Comparison of ENCODE assay signal across 12 cellular contexts in the genomic region with DNA sequence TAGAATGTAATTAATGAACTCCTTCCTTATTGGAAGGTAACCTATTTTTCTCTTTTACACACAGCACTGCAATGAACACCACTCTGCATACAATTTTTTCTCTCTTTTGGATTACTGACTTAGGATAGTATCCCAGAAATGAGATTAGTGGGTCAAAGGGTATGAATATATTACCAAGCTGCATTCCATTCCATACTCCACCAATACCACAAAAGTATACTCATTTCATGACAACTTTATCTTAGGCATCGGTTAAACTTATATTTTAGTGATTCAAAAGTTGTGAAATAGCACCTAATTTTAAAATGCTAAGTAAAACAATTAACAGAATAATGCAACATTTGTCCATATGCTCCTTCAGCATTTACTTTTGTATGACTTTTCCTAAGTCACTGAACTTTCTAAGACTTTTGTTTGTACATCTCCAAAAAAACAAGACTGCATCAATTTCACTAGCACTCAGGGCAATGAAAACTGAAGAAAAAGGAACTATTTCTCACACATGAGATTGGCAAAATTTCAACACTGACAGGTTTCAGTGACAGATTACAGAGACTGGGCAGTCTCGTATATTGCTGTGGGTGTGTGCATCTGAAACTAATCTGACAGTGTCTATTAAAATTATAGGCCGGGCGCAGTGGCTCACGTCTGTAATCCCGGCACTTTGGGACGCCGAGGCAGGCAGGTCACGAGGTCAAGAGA. TPM values are rescaled to one million over a fixed set of nuclear protein-coding genes. Genes with fewer than 3 reads are reported as not detected.
A peak's percentile ranks its signal among the peaks of the same experiment; 100 is the strongest.
DNase-seq lines count a peak whose midpoint lies in the region; ATAC-seq and TF ChIP-seq lines count a peak whose summit lies in the region.
"Had no signal": no experiment of that assay in that cellular context is flagged by ENCODE, and none has a peak within 500 bp of the region (broad histone marks: within the 10 kb centered on the region; RNA-seq: fewer than 3 reads in every experiment).

No MANE protein-coding gene starts in this region.

- intact Hi-C loops in CD8-positive, alpha-beta T cell (cut with DNase I, micrococcal nuclease): no loop called here

- POLR2A ChIA-PET in CD8-positive, alpha-beta T cell (lab: Charles Lee): no interaction called here

- CTCF ChIA-PET in CD8-positive, alpha-beta T cell (lab: Charles Lee): no interaction called here

- TF ChIP-seq CTCF in brain (conservative IDR thresholded peaks at IDR 0.05) (no peak), mesothelial cell of epicardium (IDR thresholded peaks at IDR 0.05; ENCODE audit: unreplicated experiment) (no peak)
- TF ChIP-seq CTCF in CD8-positive, alpha-beta T cell (IDR thresholded peaks at IDR 0.05): no peak

- H3K36me3 Mint-ChIP-seq in brain (peaks cover 21% of the 10 kb centered on the region), mesothelial cell of epicardium (peaks cover 2% of the 10 kb centered on the region)
- H3K36me3 Mint-ChIP-seq in CD8-positive, alpha-beta T cell: peaks cover 26% of the 10 kb centered on the region

- H3K36me3 ChIP-seq in CD8-positive, alpha-beta T cell (ENCODE audit: insufficient read depth, low read length): peaks cover 6% of the 10 kb centered on the region
- H3K36me3 ChIP-seq: neural progenitor cell had no signal

- H3K27ac Mint-ChIP-seq in brain: peak overlapping the region in 4 of 5 experiments; percentile 34 to 86 (median 62)
- H3K27ac Mint-ChIP-seq in mesothelial cell of epicardium: peak overlapping the region; percentile 87
- H3K27ac Mint-ChIP-seq in CD8-positive, alpha-beta T cell: no peak overlapping the region
- H3K27ac Mint-ChIP-seq: neural progenitor cell had no signal

- no peaks in the 10 kb centered on the region for H3K27me3 ChIP-seq in CD8-positive, alpha-beta T cell (ENCODE audit: insufficient read depth, low read length)
- H3K27me3 ChIP-seq: neural progenitor cell had no signal

- no peak overlapping the region for H3K27ac ChIP-seq in CD8-positive, alpha-beta T cell (ENCODE audit: low read depth, low read length)
- H3K27ac ChIP-seq: neural progenitor cell had no signal

- H3K27me3 Mint-ChIP-seq in brain (no peaks in the 10 kb centered on the region), mesothelial cell of epicardium (ENCODE audit: low read depth) (no peaks in the 10 kb centered on the region)
- no peaks in the 10 kb centered on the region for H3K27me3 Mint-ChIP-seq in CD8-positive, alpha-beta T cell (ENCODE audit: low read depth)

- H3K9me3 ChIP-seq in CD8-positive, alpha-beta T cell (ENCODE audit: low read length): no peaks in the 10 kb centered on the region

- H3K4me1 ChIP-seq in CD8-positive, alpha-beta T cell (ENCODE audit: insufficient read depth, low read length): peaks cover 3% of the 10 kb centered on the region
- H3K4me1 ChIP-seq: neural progenitor cell had no signal

- no peak overlapping the region for H3K4me3 Mint-ChIP-seq in brain
- H3K4me3 Mint-ChIP-seq in mesothelial cell of epicardium: no peak overlapping the region
- H3K4me3 Mint-ChIP-seq in CD8-positive, alpha-beta T cell: no peak overlapping the region
- H3K4me3 Mint-ChIP-seq: neural progenitor cell had no signal

- H3K4me1 Mint-ChIP-seq in brain (peaks cover 26% of the 10 kb centered on the region), mesothelial cell of epicardium (peaks cover 18% of the 10 kb centered on the region)
- H3K4me1 Mint-ChIP-seq in CD8-positive, alpha-beta T cell (ENCODE audit: low read depth): peaks cover 42% of the 10 kb centered on the region

- no peak overlapping the region for H3K4me3 ChIP-seq in CD8-positive, alpha-beta T cell (ENCODE audit: low read depth, low read length)
- H3K4me3 ChIP-seq: neural progenitor cell had no signal

- no peak for ATAC-seq in CD8-positive, alpha-beta T cell
- no peak for ATAC-seq in HG02571 (IDR thresholded peaks at IDR 0.05; ENCODE audit: unreplicated experiment)

- DNase-seq in EH (ENCODE audit: low read depth) (peak; percentile 81), NOMO-1 (lab: John Stamatoyannopoulos, UW; ENCODE audit: unreplicated experiment in 2 of 2) (peak; percentile 72 to 87), mesothelial cell of epicardium (ENCODE audit: low spot score in 2 of 2, unreplicated experiment in 2 of 2) (no peak), ureter (ENCODE audit: low spot score) (no peak)
- DNase-seq in stimulated activated CD4-positive, alpha-beta T cell treated with anti-CD3 and anti-CD28 coated beads, Interleukin-4, amount 100 ng/mL, for 24 hours: no peak
- no peak for DNase-seq in CD8-positive, alpha-beta T cell
- DNase-seq: NCI-H1048; NCI-H82; stimulated activated CD4-positive, alpha-beta T cell treated with anti-CD3 and anti-CD28 coated beads, Interleukin-2, amount 100 ng/mL, for 24 hours had no signal

- H3K9me3 Mint-ChIP-seq in brain (no peaks in the 10 kb centered on the region), mesothelial cell of epicardium (no peaks in the 10 kb centered on the region)
- H3K9me3 Mint-ChIP-seq in CD8-positive, alpha-beta T cell: no peaks in the 10 kb centered on the region
- H3K9me3 Mint-ChIP-seq: neural progenitor cell had no signal

RNA-seq across cellular contexts. Expression of a gene that starts 32.1 kb away (rescaled TPM):
- 8.2 TPM for polyA plus RNA-seq in brain (ENCODE audit: insufficient read depth, low read depth, low replicate concordance)
- total RNA-seq in mesothelial cell of epicardium (84.1 to 86.6 TPM (median 85.6 TPM) in 3 replicates), ureter (68.4 TPM)
- 100 to 1,000 TPM; 108 to 116 TPM for total RNA-seq in CD8-positive, alpha-beta T cell

Comparison
In these comparisons a context has a peak if more than half of its experiments do, and no peak if none do; other contexts are left out.
1. DNase-seq: peak in EH (single experiment) and NOMO-1 (2 of 2); none in mesothelial cell of epicardium (0 of 2), ureter (single experiment), stimulated activated CD4-positive, alpha-beta T cell treated with anti-CD3 and anti-CD28 coated beads, Interleukin-4, amount 100 ng/mL, for 24 hours (single experiment) and CD8-positive, alpha-beta T cell (0 of 7).